Comparison of ENCODE assay signal across 1 cellular context in the genomic region with DNA sequence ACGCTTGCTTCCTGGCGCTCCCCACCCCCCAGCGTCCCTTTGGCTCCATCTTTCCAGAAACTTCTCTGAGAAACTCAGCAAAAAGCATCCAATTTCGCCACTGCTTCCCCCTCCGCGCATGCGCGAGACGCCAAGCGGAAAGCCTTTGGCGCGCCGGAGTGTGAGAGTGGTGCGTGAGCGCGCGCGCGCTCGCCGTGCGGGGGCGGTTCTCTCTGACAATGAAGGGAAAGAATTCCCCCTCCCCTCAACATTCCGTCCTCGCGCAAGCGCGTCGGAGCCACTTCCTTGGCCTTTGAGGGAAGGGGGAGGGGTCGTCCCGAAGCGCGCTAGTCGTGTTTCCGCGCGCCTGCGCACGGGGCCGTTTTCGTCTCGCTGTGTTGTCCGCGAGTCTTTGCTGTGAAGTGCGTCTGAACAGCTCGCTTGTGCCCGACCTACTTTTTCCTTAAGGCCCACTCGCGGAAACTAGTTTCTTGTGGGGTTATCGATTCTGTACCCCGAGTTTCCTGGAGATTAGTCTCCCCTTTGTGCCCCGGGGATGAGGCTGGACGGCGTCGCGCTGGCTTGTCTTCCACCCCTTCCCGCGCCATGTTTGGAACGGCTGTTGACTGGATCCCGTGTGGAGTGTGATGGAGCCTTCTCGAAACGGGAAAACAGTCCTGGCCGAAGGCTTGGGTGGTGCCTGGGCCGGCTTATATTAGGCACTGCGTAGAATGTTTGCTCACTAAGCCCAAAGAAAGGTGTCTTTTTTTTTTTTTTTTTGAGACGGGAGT.
TF ChIP-seq lines count a peak whose summit lies in the region.

No MANE protein-coding gene starts in this region.

TF ChIP-seq in HepG2, 621 proteins besides CTCF, POLR2A, EP300 and RAD21 (continued from another document and continues in another):
- TF ChIP-seq HMGXB3 (CRISPR knock-in tag; IDR thresholded peaks at IDR 0.05; ENCODE audit: borderline replicate concordance): no peak
- no peak; the same call in 1 of the 2 replicates for TF ChIP-seq ZGPAT (CRISPR knock-in tag; IDR thresholded peaks at IDR 0.05)
- no peak; the same call in 1 of the 2 replicates for TF ChIP-seq MIXL1 (CRISPR knock-in tag; IDR thresholded peaks at IDR 0.05)
- no peak for TF ChIP-seq FOXA1 (IDR thresholded peaks at IDR 0.05)
- TF ChIP-seq FOXA1 (CRISPR knock-in tag; IDR thresholded peaks at IDR 0.05): 0 out of 2 replicates have a peak, but pooled peaks have one; percentile 8
- TF ChIP-seq KDM2A (CRISPR knock-in tag; IDR thresholded peaks at IDR 0.05; ENCODE audit: borderline replicate concordance, low read depth): peak; percentile 49
- TF ChIP-seq, protein P1, sequence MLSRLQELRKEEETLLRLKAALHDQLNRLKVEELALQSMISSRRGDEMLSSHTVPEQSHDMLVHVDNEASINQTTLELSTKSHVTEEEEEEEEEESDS (CRISPR knock-in tag; IDR thresholded peaks at IDR 0.05; ENCODE audit: borderline replicate concordance): no peak; the same call in 1 of the 2 replicates
- no peak for TF ChIP-seq NCOA5 (CRISPR knock-in tag; IDR thresholded peaks at IDR 0.05)
- TF ChIP-seq XRCC5 (optimal IDR thresholded peaks at IDR 0.05; ENCODE audit: low read length): no peak
- TF ChIP-seq ZNF691 (CRISPR knock-in tag; IDR thresholded peaks at IDR 0.05; ENCODE audit: borderline replicate concordance, low read depth): no peak
- peak; percentile 62 for TF ChIP-seq MEF2D (CRISPR knock-in tag; IDR thresholded peaks at IDR 0.05)
- no peak for TF ChIP-seq ZSCAN22 (CRISPR knock-in tag; IDR thresholded peaks at IDR 0.05)
- TF ChIP-seq ATF1 (CRISPR knock-in tag; IDR thresholded peaks at IDR 0.05): no peak
- TF ChIP-seq NRL (CRISPR knock-in tag; IDR thresholded peaks at IDR 0.05; ENCODE audit: borderline replicate concordance): no peak
- TF ChIP-seq, protein P2, sequence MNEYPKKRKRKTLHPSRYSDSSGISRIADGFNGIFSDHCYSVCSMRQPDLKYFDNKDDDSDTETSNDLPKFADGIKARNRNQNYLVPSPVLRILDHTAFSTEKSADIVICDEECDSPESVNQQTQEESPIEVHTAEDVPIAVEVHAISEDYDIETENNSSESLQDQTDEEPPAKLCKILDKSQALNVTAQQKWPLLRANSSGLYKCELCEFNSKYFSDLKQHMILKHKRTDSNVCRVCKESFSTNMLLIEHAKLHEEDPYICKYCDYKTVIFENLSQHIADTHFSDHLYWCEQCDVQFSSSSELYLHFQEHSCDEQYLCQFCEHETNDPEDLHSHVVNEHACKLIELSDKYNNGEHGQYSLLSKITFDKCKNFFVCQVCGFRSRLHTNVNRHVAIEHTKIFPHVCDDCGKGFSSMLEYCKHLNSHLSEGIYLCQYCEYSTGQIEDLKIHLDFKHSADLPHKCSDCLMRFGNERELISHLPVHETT (CRISPR knock-in tag; conservative IDR thresholded peaks at IDR 0.05): peak; percentile 87
- TF ChIP-seq POLR2G (IDR thresholded peaks at IDR 0.05; ENCODE audit: low read depth, low read length): peak; percentile 80
- no peak; the same call in 1 of the 2 replicates for TF ChIP-seq BRF2 (CRISPR knock-in tag; IDR thresholded peaks at IDR 0.05)
- peak; percentile 52; the same call in 1 of the 2 replicates for TF ChIP-seq RFXAP (CRISPR knock-in tag; IDR thresholded peaks at IDR 0.05; ENCODE audit: borderline replicate concordance)
- TF ChIP-seq ZNF446 (CRISPR knock-in tag; IDR thresholded peaks at IDR 0.05): peak; percentile 88
- TF ChIP-seq RARG (CRISPR knock-in tag; IDR thresholded peaks at IDR 0.05; ENCODE audit: low read depth): no peak
- no peak for TF ChIP-seq ZNF562 (CRISPR knock-in tag; IDR thresholded peaks at IDR 0.05; ENCODE audit: borderline replicate concordance)
- TF ChIP-seq, protein P3, sequence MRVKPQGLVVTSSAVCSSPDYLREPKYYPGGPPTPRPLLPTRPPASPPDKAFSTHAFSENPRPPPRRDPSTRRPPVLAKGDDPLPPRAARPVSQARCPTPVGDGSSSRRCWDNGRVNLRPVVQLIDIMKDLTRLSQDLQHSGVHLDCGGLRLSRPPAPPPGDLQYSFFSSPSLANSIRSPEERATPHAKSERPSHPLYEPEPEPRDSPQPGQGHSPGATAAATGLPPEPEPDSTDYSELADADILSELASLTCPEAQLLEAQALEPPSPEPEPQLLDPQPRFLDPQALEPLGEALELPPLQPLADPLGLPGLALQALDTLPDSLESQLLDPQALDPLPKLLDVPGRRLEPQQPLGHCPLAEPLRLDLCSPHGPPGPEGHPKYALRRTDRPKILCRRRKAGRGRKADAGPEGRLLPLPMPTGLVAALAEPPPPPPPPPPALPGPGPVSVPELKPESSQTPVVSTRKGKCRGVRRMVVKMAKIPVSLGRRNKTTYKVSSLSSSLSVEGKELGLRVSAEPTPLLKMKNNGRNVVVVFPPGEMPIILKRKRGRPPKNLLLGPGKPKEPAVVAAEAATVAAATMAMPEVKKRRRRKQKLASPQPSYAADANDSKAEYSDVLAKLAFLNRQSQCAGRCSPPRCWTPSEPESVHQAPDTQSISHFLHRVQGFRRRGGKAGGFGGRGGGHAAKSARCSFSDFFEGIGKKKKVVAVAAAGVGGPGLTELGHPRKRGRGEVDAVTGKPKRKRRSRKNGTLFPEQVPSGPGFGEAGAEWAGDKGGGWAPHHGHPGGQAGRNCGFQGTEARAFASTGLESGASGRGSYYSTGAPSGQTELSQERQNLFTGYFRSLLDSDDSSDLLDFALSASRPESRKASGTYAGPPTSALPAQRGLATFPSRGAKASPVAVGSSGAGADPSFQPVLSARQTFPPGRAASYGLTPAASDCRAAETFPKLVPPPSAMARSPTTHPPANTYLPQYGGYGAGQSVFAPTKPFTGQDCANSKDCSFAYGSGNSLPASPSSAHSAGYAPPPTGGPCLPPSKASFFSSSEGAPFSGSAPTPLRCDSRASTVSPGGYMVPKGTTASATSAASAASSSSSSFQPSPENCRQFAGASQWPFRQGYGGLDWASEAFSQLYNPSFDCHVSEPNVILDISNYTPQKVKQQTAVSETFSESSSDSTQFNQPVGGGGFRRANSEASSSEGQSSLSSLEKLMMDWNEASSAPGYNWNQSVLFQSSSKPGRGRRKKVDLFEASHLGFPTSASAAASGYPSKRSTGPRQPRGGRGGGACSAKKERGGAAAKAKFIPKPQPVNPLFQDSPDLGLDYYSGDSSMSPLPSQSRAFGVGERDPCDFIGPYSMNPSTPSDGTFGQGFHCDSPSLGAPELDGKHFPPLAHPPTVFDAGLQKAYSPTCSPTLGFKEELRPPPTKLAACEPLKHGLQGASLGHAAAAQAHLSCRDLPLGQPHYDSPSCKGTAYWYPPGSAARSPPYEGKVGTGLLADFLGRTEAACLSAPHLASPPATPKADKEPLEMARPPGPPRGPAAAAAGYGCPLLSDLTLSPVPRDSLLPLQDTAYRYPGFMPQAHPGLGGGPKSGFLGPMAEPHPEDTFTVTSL (CRISPR knock-in tag; IDR thresholded peaks at IDR 0.05; ENCODE audit: borderline replicate concordance): 0 out of 2 replicates have a peak, but pooled peaks have one; percentile 36
- TF ChIP-seq, protein P4, sequence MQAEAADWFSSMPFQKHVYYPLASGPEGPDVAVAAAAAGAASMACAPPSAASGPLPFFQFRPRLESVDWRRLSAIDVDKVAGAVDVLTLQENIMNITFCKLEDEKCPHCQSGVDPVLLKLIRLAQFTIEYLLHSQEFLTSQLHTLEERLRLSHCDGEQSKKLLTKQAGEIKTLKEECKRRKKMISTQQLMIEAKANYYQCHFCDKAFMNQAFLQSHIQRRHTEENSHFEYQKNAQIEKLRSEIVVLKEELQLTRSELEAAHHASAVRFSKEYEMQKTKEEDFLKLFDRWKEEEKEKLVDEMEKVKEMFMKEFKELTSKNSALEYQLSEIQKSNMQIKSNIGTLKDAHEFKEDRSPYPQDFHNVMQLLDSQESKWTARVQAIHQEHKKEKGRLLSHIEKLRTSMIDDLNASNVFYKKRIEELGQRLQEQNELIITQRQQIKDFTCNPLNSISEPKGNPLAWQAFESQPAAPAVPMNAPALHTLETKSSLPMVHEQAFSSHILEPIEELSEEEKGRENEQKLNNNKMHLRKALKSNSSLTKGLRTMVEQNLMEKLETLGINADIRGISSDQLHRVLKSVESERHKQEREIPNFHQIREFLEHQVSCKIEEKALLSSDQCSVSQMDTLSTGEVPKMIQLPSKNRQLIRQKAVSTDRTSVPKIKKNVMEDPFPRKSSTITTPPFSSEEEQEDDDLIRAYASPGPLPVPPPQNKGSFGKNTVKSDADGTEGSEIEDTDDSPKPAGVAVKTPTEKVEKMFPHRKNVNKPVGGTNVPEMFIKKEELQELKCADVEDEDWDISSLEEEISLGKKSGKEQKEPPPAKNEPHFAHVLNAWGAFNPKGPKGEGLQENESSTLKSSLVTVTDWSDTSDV (CRISPR knock-in tag; IDR thresholded peaks at IDR 0.05): no peak; the same call in 1 of the 2 replicates
- TF ChIP-seq, protein P5, sequence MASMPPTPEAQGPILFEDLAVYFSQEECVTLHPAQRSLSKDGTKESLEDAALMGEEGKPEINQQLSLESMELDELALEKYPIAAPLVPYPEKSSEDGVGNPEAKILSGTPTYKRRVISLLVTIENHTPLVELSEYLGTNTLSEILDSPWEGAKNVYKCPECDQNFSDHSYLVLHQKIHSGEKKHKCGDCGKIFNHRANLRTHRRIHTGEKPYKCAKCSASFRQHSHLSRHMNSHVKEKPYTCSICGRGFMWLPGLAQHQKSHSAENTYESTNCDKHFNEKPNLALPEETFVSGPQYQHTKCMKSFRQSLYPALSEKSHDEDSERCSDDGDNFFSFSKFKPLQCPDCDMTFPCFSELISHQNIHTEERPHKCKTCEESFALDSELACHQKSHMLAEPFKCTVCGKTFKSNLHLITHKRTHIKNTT (CRISPR knock-in tag; IDR thresholded peaks at IDR 0.05): no peak
- TF ChIP-seq RARA (CRISPR knock-in tag; IDR thresholded peaks at IDR 0.05): peak; percentile 41; the same call in 1 of the 2 replicates
- TF ChIP-seq ZNF776 (CRISPR knock-in tag; IDR thresholded peaks at IDR 0.05): no peak
- peak; percentile 99 for TF ChIP-seq PATZ1 (CRISPR knock-in tag; IDR thresholded peaks at IDR 0.05)
- peak; percentile 53; the same call in 1 of the 2 replicates for TF ChIP-seq ZKSCAN8 (CRISPR knock-in tag; IDR thresholded peaks at IDR 0.05; ENCODE audit: borderline replicate concordance)
- no peak for TF ChIP-seq ZNF841 (CRISPR knock-in tag; IDR thresholded peaks at IDR 0.05; ENCODE audit: borderline replicate concordance)
